8 cellular contexts compared by ENCODE assay signal in the genomic region with DNA sequence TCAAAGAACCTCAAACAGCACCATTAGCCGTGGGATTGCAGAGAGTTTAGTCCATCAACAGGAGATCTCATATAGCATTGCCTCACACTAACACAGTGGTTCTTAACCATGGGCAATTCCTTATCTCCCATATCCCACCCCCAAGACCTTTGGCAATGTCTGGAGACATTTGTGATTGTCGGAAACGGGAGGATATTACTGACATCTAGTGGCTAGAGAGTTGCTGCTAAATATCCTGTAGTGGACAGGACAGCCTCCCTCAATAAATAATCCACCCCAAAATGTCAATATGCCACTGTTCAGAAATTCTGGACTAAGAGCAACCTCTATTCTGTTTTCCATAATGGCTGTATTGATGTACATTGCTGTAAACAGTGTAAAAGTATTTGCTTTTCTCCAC.
DNase-seq lines count a peak whose midpoint lies in the region; ATAC-seq and TF ChIP-seq lines count a peak whose summit lies in the region.

No MANE protein-coding gene starts in this region.

- H3K4me3 ChIP-seq in Loucy (ENCODE audit: low read length, poor library complexity, severe bottlenecking) (no peak overlapping the region), endodermal cell (ENCODE audit: low read length) (no peak overlapping the region)

- H3K27me3 ChIP-seq in Loucy (ENCODE audit: insufficient read depth, low read length, poor library complexity, severe bottlenecking) (no peaks in the 10 kb centered on the region), endodermal cell (ENCODE audit: control insufficient read depth, insufficient read depth, low read length, poor library complexity, severe bottlenecking) (no peaks in the 10 kb centered on the region)

- TF ChIP-seq CTCF in Loucy (conservative IDR thresholded peaks at IDR 0.05; ENCODE audit: low read length), result peak; percentile 86
- TF ChIP-seq CTCF in endodermal cell (conservative IDR thresholded peaks at IDR 0.05), result peak; percentile 77
- TF ChIP-seq CTCF in nephron (IDR thresholded peaks at IDR 0.05; ENCODE audit: unreplicated experiment in 3 of 3), result peak; percentile 39 to 55 (median 44)

- no peak overlapping the region for H3K9ac ChIP-seq in Loucy (ENCODE audit: low read depth, low read length, poor library complexity, severe bottlenecking)
- no peak overlapping the region for H3K9ac ChIP-seq in endodermal cell (ENCODE audit: extremely low read depth, low read length, poor library complexity, severe bottlenecking)

- no peaks in the 10 kb centered on the region for H3F3A ChIP-seq in Loucy (ENCODE audit: low read depth)

- H3K79me2 ChIP-seq in Loucy (ENCODE audit: insufficient read depth, low read length), result no peaks in the 10 kb centered on the region

- H3K27me3 Mint-ChIP-seq in endodermal cell (ENCODE audit: insufficient read depth) (peaks cover 24% of the 10 kb centered on the region), nephron (ENCODE audit: low read depth) (no peaks in the 10 kb centered on the region)

- H3K9me3 ChIP-seq in Loucy (ENCODE audit: insufficient read depth, low read depth, low read length) (peaks cover 4% of the 10 kb centered on the region), endodermal cell (ENCODE audit: control insufficient read depth, low read length) (peaks cover 5% of the 10 kb centered on the region)

- H3K4me1 ChIP-seq in Loucy (ENCODE audit: insufficient read depth, low read length, poor library complexity, severe bottlenecking), result no peaks in the 10 kb centered on the region
- no peaks in the 10 kb centered on the region for H3K4me1 ChIP-seq in endodermal cell (ENCODE audit: control insufficient read depth, insufficient read depth, low read length)

- no peaks in the 10 kb centered on the region for H3K9me2 ChIP-seq in Loucy (replicated peaks; ENCODE audit: low read depth, low read length)

- H3K4me1 Mint-ChIP-seq in endodermal cell (no peaks in the 10 kb centered on the region), nephron (no peaks in the 10 kb centered on the region)
- H3K4me1 Mint-ChIP-seq in stimulated activated effector memory CD8-positive, alpha-beta T cell treated with anti-CD3 and anti-CD28 coated beads, Interleukin-12 subunit alpha, Interleukin-12 subunit beta, amount 100 ng/mL, for 72 hours, result no peaks in the 10 kb centered on the region

- no peaks in the 10 kb centered on the region for H3K36me3 Mint-ChIP-seq in endodermal cell (ENCODE audit: low read depth)
- H3K36me3 Mint-ChIP-seq in nephron (ENCODE audit: low read depth), result no peaks in the 10 kb centered on the region
- H3K36me3 Mint-ChIP-seq in stimulated activated effector memory CD8-positive, alpha-beta T cell treated with anti-CD3 and anti-CD28 coated beads, Interleukin-12 subunit alpha, Interleukin-12 subunit beta, amount 100 ng/mL, for 72 hours, result no peaks in the 10 kb centered on the region

- no peaks in the 10 kb centered on the region for H3K36me3 ChIP-seq in Loucy (ENCODE audit: insufficient read depth, low read length)
- no peaks in the 10 kb centered on the region for H3K36me3 ChIP-seq in endodermal cell (ENCODE audit: control insufficient read depth, insufficient read depth, low read length)

- H3K4me2 ChIP-seq in Loucy (ENCODE audit: low read depth, low read length, poor library complexity, severe bottlenecking), result no peak overlapping the region

- H3K27ac Mint-ChIP-seq in endodermal cell (no peak overlapping the region), nephron (no peak overlapping the region)
- no peak overlapping the region for H3K27ac Mint-ChIP-seq in stimulated activated effector memory CD8-positive, alpha-beta T cell treated with anti-CD3 and anti-CD28 coated beads, Interleukin-12 subunit alpha, Interleukin-12 subunit beta, amount 100 ng/mL, for 72 hours

- H3K9me3 Mint-ChIP-seq in endodermal cell (peaks cover 2% of the 10 kb centered on the region), nephron (peaks cover 7% of the 10 kb centered on the region)
- no peaks in the 10 kb centered on the region for H3K9me3 Mint-ChIP-seq in stimulated activated effector memory CD8-positive, alpha-beta T cell treated with anti-CD3 and anti-CD28 coated beads, Interleukin-12 subunit alpha, Interleukin-12 subunit beta, amount 100 ng/mL, for 72 hours

- DNase-seq in COLO829 (ENCODE audit: low spot score), result peak; percentile 27
- peak; percentile 55 for DNase-seq in endodermal cell
- DNase-seq in stimulated activated effector memory CD8-positive, alpha-beta T cell treated with anti-CD3 and anti-CD28 coated beads, Interleukin-12 subunit alpha, Interleukin-12 subunit beta, amount 100 ng/mL, for 72 hours (ENCODE audit: low spot score in 2 of 2), result no peak
- DNase-seq in activated T-cell treated with anti-CD3 and anti-CD28 coated beads, Interleukin-2, amount 50 U/mL, for 1 hour, result no peak

- WGBS in endodermal cell (ENCODE audit: insufficient coverage in 1 of 2, insufficient read length in 1 of 2), 2 experiments, result 46% methylated on average over 3 of the region's 3 CpGs; no CpG with 5 or more reads in 1 of the 2 experiments

- no peak overlapping the region for H2AFZ ChIP-seq in Loucy (ENCODE audit: low read length)

- ATAC-seq in stimulated activated effector memory CD8-positive, alpha-beta T cell treated with anti-CD3 and anti-CD28 coated beads, Interleukin-12 subunit alpha, Interleukin-12 subunit beta, amount 100 ng/mL, for 72 hours, result no peak
- ATAC-seq in GM19397 (IDR thresholded peaks at IDR 0.05; ENCODE audit: unreplicated experiment), result no peak
- no peak for ATAC-seq in GM19395 (IDR thresholded peaks at IDR 0.05; ENCODE audit: unreplicated experiment)

- H4K20me1 ChIP-seq in Loucy (ENCODE audit: insufficient read depth, low read length, poor library complexity, severe bottlenecking), result no peaks in the 10 kb centered on the region

- H3K27ac ChIP-seq in endodermal cell (ENCODE audit: low read depth, low read length), result no peak overlapping the region

- H3K4me3 Mint-ChIP-seq in endodermal cell (no peak overlapping the region), nephron (no peak overlapping the region)
- no peak overlapping the region for H3K4me3 Mint-ChIP-seq in stimulated activated effector memory CD8-positive, alpha-beta T cell treated with anti-CD3 and anti-CD28 coated beads, Interleukin-12 subunit alpha, Interleukin-12 subunit beta, amount 100 ng/mL, for 72 hours

Comparison
In these comparisons a context has a peak if more than half of its experiments do, and no peak if none do; other contexts are left out.
1. DNase-seq: peak in COLO829 (single experiment) and endodermal cell (single experiment); none in stimulated activated effector memory CD8-positive, alpha-beta T cell treated with anti-CD3 and anti-CD28 coated beads, Interleukin-12 subunit alpha, Interleukin-12 subunit beta, amount 100 ng/mL, for 72 hours (0 of 2) and activated T-cell treated with anti-CD3 and anti-CD28 coated beads, Interleukin-2, amount 50 U/mL, for 1 hour (single experiment).
2. Peak in every context shown above with its lines, with median percentiles within 50 percentile points of each other: CTCF ChIP-seq.